In genomic region chr12:13724136-13724535, GRCh38 we compare ENCODE assay signal across 33 cellular contexts.
"Had no signal": no experiment of that assay in that cellular context is flagged by ENCODE, and none has a peak within 500 bp of the region (broad histone marks: within the 10 kb centered on the region; RNA-seq: fewer than 3 reads in every experiment).

No MANE protein-coding gene starts in this region.

- H3K27me3 ChIP-seq: adrenal gland, ascending aorta, body of pancreas, brain microvascular endothelial cell, breast epithelium had no signal

- H3K36me3 ChIP-seq: adrenal gland, ascending aorta, brain microvascular endothelial cell, breast epithelium, cardiac muscle cell had no signal

- H3K27ac ChIP-seq: adrenal gland, ascending aorta, body of pancreas, brain microvascular endothelial cell, breast epithelium, cardiac muscle cell had no signal

- H3K4me3 ChIP-seq: adrenal gland, ascending aorta, body of pancreas, breast epithelium, cardiac muscle cell had no signal

- DNase-seq: activated effector memory CD4-positive, alpha-beta T cell treated with anti-CD3 and anti-CD28 coated beads, Interleukin-2, amount 50 U/mL, for 16 hours; activated effector memory CD4-positive, alpha-beta T cell treated with Interleukin-2 at 50 U/mL for 16 hours; activated gamma-delta T cell; activated gamma-delta T cell treated with Interleukin-2 at 50 U/mL for 16 hours; activated naive CD4-positive, alpha-beta T cell; activated naive CD4-positive, alpha-beta T cell treated with anti-CD3 and anti-CD28 coated beads for 36 hours; activated naive CD4-positive, alpha-beta T cell treated with anti-CD3 and anti-CD28 coated beads, Interleukin-2, amount 10 ng/mL, durations not matched to agents 7 days and 5 days; activated naive CD4-positive, alpha-beta T cell treated with anti-CD3 and anti-CD28 coated beads, Interleukin-2, amount 50 U/mL, for 16 hours; activated naive CD4-positive, alpha-beta T cell treated with Interleukin-2 at 50 U/mL for 16 hours; activated naive CD8-positive, alpha-beta T cell treated with anti-CD3 and anti-CD28 coated beads for 36 hours; activated naive CD8-positive, alpha-beta T cell treated with anti-CD3 and anti-CD28 coated beads, Interleukin-2, amount 10 ng/mL, durations not matched to agents 7 days and 5 days; activated naive CD8-positive, alpha-beta T cell treated with anti-CD3 and anti-CD28 coated beads, Interleukin-2, amount 50 U/mL, for 24 hours; activated T-cell treated with anti-CD3 and anti-CD28 coated beads for 4 hours; activated T-cell treated with anti-CD3 and anti-CD28 coated beads, Interleukin-2, amount 50 U/mL, for 1 hour; activated T-cell treated with anti-CD3 and anti-CD28 coated beads, Interleukin-2, amount 50 U/mL, for 24 hours; activated T-cell treated with anti-CD3 and anti-CD28 coated beads, Interleukin-2, amount 50 U/mL, for 4 hours; activated T-cell treated with anti-CD3 and anti-CD28 coated beads, Interleukin-2, amount 50 U/mL, for 48 hours; activated T-cell treated with anti-CD3 and anti-CD28 coated beads, Interleukin-2, amount 50 U/mL, for 72 hours; adrenal gland; amniotic stem cell; amygdala; anterior cingulate cortex; aorta; body of pancreas; brain microvascular endothelial cell; caudate nucleus; central memory CD4-positive, alpha-beta T cell; cerebellar nuclear complex had no signal

- ATAC-seq: activated naive CD4-positive, alpha-beta T cell treated with anti-CD3 and anti-CD28 coated beads, Interleukin-2, amount 50 U/mL, for 72 hours; activated naive CD8-positive, alpha-beta T cell treated with anti-CD3 and anti-CD28 coated beads, Interleukin-2, amount 50 U/mL, for 24 hours; activated T-cell treated with anti-CD3 and anti-CD28 coated beads, Interleukin-2, amount 50 U/mL, for 4 hours; activated T-cell treated with anti-CD3 and anti-CD28 coated beads, Interleukin-2, amount 50 U/mL, for 72 hours; activated T-helper 17 cell treated with anti-CD3 and anti-CD28 coated beads, Interleukin-2, amount 50 U/mL, for 72 hours; body of pancreas had no signal

- H3K4me1 ChIP-seq: adrenal gland, ascending aorta, body of pancreas, breast epithelium had no signal

- H3K9me3 ChIP-seq: adrenal gland, ascending aorta, body of pancreas, breast epithelium had no signal
